ENCODE assay signal across 1 cellular context in genomic region chr7:30027915-30028748, GRCh38.
A peak's percentile ranks its signal among the peaks of the same experiment; 100 is the strongest.
TF ChIP-seq lines count a peak whose summit lies in the region.

Gene PLEKHA8 (plus strand): TSS chr7:30028412. CDS start chr7:30028763, 351 bp downstream.

TF ChIP-seq in HepG2, 621 proteins besides CTCF, POLR2A, EP300 and RAD21 (continued from another document):
- 0 out of 2 replicates have a peak, but pooled peaks have one; percentile 51 for TF ChIP-seq E2F1 (CRISPR knock-in tag; IDR thresholded peaks at IDR 0.05)
- no peak for TF ChIP-seq ZNF468 (CRISPR knock-in tag; IDR thresholded peaks at IDR 0.05)
- no peak for TF ChIP-seq NFE2L2 (IDR thresholded peaks at IDR 0.05; ENCODE audit: low read length)
- peak; percentile 94; the same call in 1 of the 2 replicates for TF ChIP-seq ZNF230 (CRISPR knock-in tag; IDR thresholded peaks at IDR 0.05)
- TF ChIP-seq ATF3 (CRISPR knock-in tag; IDR thresholded peaks at IDR 0.05): no peak
- no peak for TF ChIP-seq SMAD1 (CRISPR knock-in tag; IDR thresholded peaks at IDR 0.05; ENCODE audit: borderline replicate concordance, low read depth)
- TF ChIP-seq ZFP82 (CRISPR knock-in tag; IDR thresholded peaks at IDR 0.05; ENCODE audit: borderline replicate concordance): no peak
- 0 out of 2 replicates have a peak, but pooled peaks have one; percentile 41 for TF ChIP-seq BORCS8-MEF2B (CRISPR knock-in tag; IDR thresholded peaks at IDR 0.05)
- TF ChIP-seq, protein P1, sequence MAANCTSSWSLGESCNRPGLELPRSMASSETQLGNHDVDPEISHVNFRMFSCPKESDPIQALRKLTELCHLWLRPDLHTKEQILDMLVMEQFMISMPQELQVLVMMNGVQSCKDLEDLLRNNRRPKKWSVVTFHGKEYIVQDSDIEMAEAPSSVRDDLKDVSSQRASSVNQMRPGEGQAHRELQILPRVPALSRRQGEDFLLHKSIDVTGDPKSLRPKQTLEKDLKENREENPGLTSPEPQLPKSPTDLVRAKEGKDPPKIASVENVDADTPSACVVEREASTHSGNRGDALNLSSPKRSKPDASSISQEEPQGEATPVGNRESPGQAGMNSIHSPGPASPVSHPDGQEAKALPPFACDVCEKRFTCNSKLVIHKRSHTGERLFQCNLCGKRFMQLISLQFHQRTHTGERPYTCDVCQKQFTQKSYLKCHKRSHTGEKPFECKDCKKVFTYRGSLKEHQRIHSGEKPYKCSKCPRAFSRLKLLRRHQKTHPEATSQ (CRISPR knock-in tag; IDR thresholded peaks at IDR 0.05; ENCODE audit: borderline replicate concordance): no peak
- TF ChIP-seq, protein P2, sequence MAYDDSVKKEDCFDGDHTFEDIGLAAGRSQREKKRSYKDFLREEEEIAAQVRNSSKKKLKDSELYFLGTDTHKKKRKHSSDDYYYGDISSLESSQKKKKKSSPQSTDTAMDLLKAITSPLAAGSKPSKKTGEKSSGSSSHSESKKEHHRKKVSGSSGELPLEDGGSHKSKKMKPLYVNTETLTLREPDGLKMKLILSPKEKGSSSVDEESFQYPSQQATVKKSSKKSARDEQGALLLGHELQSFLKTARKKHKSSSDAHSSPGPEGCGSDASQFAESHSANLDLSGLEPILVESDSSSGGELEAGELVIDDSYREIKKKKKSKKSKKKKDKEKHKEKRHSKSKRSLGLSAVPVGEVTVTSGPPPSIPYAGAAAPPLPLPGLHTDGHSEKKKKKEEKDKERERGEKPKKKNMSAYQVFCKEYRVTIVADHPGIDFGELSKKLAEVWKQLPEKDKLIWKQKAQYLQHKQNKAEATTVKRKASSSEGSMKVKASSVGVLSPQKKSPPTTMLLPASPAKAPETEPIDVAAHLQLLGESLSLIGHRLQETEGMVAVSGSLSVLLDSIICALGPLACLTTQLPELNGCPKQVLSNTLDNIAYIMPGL (CRISPR knock-in tag; IDR thresholded peaks at IDR 0.05; ENCODE audit: borderline replicate concordance in 1 of 2, low read depth in 1 of 2): peak; percentile 59 to 76; a peak in 3 of 4 replicates
- TF ChIP-seq KAT7 (CRISPR knock-in tag; IDR thresholded peaks at IDR 0.05; ENCODE audit: borderline replicate concordance): no peak; the same call in 1 of the 2 replicates
- no peak for TF ChIP-seq DZIP1 (CRISPR knock-in tag; IDR thresholded peaks at IDR 0.05)
- no peak for TF ChIP-seq HMG20A (CRISPR knock-in tag; IDR thresholded peaks at IDR 0.05; ENCODE audit: borderline replicate concordance)
- TF ChIP-seq, protein P3, sequence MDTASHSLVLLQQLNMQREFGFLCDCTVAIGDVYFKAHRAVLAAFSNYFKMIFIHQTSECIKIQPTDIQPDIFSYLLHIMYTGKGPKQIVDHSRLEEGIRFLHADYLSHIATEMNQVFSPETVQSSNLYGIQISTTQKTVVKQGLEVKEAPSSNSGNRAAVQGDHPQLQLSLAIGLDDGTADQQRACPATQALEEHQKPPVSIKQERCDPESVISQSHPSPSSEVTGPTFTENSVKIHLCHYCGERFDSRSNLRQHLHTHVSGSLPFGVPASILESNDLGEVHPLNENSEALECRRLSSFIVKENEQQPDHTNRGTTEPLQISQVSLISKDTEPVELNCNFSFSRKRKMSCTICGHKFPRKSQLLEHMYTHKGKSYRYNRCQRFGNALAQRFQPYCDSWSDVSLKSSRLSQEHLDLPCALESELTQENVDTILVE (CRISPR knock-in tag; IDR thresholded peaks at IDR 0.05): peak; percentile 76; the same call in 1 of the 2 replicates
- no peak for TF ChIP-seq NFE2L1 (CRISPR knock-in tag; IDR thresholded peaks at IDR 0.05; ENCODE audit: borderline replicate concordance)
- no peak for TF ChIP-seq MLLT10 (CRISPR knock-in tag; IDR thresholded peaks at IDR 0.05)
- no peak for TF ChIP-seq ZNF619 (CRISPR knock-in tag; IDR thresholded peaks at IDR 0.05)
- TF ChIP-seq, protein P4, sequence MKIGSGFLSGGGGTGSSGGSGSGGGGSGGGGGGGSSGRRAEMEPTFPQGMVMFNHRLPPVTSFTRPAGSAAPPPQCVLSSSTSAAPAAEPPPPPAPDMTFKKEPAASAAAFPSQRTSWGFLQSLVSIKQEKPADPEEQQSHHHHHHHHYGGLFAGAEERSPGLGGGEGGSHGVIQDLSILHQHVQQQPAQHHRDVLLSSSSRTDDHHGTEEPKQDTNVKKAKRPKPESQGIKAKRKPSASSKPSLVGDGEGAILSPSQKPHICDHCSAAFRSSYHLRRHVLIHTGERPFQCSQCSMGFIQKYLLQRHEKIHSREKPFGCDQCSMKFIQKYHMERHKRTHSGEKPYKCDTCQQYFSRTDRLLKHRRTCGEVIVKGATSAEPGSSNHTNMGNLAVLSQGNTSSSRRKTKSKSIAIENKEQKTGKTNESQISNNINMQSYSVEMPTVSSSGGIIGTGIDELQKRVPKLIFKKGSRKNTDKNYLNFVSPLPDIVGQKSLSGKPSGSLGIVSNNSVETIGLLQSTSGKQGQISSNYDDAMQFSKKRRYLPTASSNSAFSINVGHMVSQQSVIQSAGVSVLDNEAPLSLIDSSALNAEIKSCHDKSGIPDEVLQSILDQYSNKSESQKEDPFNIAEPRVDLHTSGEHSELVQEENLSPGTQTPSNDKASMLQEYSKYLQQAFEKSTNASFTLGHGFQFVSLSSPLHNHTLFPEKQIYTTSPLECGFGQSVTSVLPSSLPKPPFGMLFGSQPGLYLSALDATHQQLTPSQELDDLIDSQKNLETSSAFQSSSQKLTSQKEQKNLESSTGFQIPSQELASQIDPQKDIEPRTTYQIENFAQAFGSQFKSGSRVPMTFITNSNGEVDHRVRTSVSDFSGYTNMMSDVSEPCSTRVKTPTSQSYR (CRISPR knock-in tag; IDR thresholded peaks at IDR 0.05; ENCODE audit: borderline replicate concordance): no peak
- peak; percentile 76 for TF ChIP-seq POGK (CRISPR knock-in tag; conservative IDR thresholded peaks at IDR 0.05)
- TF ChIP-seq MATR3 (CRISPR knock-in tag; IDR thresholded peaks at IDR 0.05): no peak
- peak; percentile 46; the same call in 1 of the 2 replicates for TF ChIP-seq FOXA3 (CRISPR knock-in tag; IDR thresholded peaks at IDR 0.05)
- TF ChIP-seq HOXA9 (CRISPR knock-in tag; IDR thresholded peaks at IDR 0.05; ENCODE audit: borderline replicate concordance): no peak
- peak; percentile 82 for TF ChIP-seq SALL1 (CRISPR knock-in tag; IDR thresholded peaks at IDR 0.05)
- TF ChIP-seq POGZ (CRISPR knock-in tag; IDR thresholded peaks at IDR 0.05): peak; percentile 91
- TF ChIP-seq ARID3A (IDR thresholded peaks at IDR 0.05; ENCODE audit: low read depth, low read length): peak; percentile 58; the same call in 1 of the 2 replicates
- TF ChIP-seq ZNF672 (CRISPR knock-in tag; IDR thresholded peaks at IDR 0.05): no peak
- TF ChIP-seq KLF16 (CRISPR knock-in tag; IDR thresholded peaks at IDR 0.05): peak in 1 of 2 experiments; percentile 72; a peak in 1 of 4 replicates
- TF ChIP-seq ZNF780A (CRISPR knock-in tag; IDR thresholded peaks at IDR 0.05): no peak
- TF ChIP-seq ZNF335 (CRISPR knock-in tag; IDR thresholded peaks at IDR 0.05): no peak
- no peak for TF ChIP-seq TBX3 (IDR thresholded peaks at IDR 0.05; ENCODE audit: borderline replicate concordance)
- TF ChIP-seq DNMT3B (CRISPR knock-in tag; conservative IDR thresholded peaks at IDR 0.05): no peak
- TF ChIP-seq CHD4 (IDR thresholded peaks at IDR 0.05; ENCODE audit: borderline replicate concordance, low read length): no peak
- peak; percentile 83 for TF ChIP-seq ZSCAN31 (CRISPR knock-in tag; IDR thresholded peaks at IDR 0.05; ENCODE audit: low read depth)
